12 cellular contexts compared by ENCODE assay signal in genomic region chr18:63158012-63158631, GRCh38.
A peak's percentile ranks its signal among the peaks of the same experiment; 100 is the strongest.
DNase-seq lines count a peak whose midpoint lies in the region; ATAC-seq and TF ChIP-seq lines count a peak whose summit lies in the region.
"Had no signal": no experiment of that assay in that cellular context is flagged by ENCODE, and none has a peak within 500 bp of the region (broad histone marks: within the 10 kb centered on the region; RNA-seq: fewer than 3 reads in every experiment).

No MANE protein-coding gene starts in this region.

- ATAC-seq in activated CD4-positive, alpha-beta T cell treated with anti-CD3 and anti-CD28 coated beads for 36 hours = no peak
- ATAC-seq in stimulated activated naive B cell treated with anti-CD40 and anti-IgM and Interleukin-4, amounts not matched to agents 10 μg/mL and 1 μg/mL and 100 μg/mL, for 72 hours (replicated peaks) = peak; percentile 7 to 14
- ATAC-seq in GM18519 (IDR thresholded peaks at IDR 0.05; ENCODE audit: low FRiP score, unreplicated experiment) (no peak), HG03095 (IDR thresholded peaks at IDR 0.05; ENCODE audit: unreplicated experiment) (no peak), HG02973 (IDR thresholded peaks at IDR 0.05; ENCODE audit: unreplicated experiment) (no peak)
- ATAC-seq: Panc1 had no signal

- H3K9me3 ChIP-seq in Peyer's patch = no peaks in the 10 kb centered on the region

- H3K36me3 Mint-ChIP-seq in activated CD4-positive, alpha-beta T cell treated with anti-CD3 and anti-CD28 coated beads for 36 hours (ENCODE audit: low read depth) = peaks cover 41% of the 10 kb centered on the region
- H3K36me3 Mint-ChIP-seq in stimulated activated naive B cell treated with anti-CD40 and anti-IgM and Interleukin-4, amounts not matched to agents 10 μg/mL and 1 μg/mL and 100 μg/mL, for 72 hours = peaks cover 30 to 52% of the 10 kb centered on the region in 2 donors

- TF ChIP-seq CTCF in Peyer's patch (IDR thresholded peaks at IDR 0.05) = peak in 1 of 6 experiments; percentile 4

- H3K27me3 Mint-ChIP-seq in activated CD4-positive, alpha-beta T cell treated with anti-CD3 and anti-CD28 coated beads for 36 hours = no peaks in the 10 kb centered on the region
- no peaks in the 10 kb centered on the region for H3K27me3 Mint-ChIP-seq in stimulated activated naive B cell treated with anti-CD40 and anti-IgM and Interleukin-4, amounts not matched to agents 10 μg/mL and 1 μg/mL and 100 μg/mL, for 72 hours

- H3K36me3 ChIP-seq in Peyer's patch = no peaks in the 10 kb centered on the region

- DNase-seq in activated CD4-positive, alpha-beta T cell treated with anti-CD3 and anti-CD28 coated beads for 36 hours = no peak
- no peak for DNase-seq in activated CD4-positive, alpha-beta T cell treated with anti-CD3 and anti-CD28 coated beads, Interleukin-2, amount 50 U/mL, for 4 hours
- no peak for DNase-seq in Peyer's patch
- DNase-seq in stimulated activated naive B cell treated with anti-CD40 and anti-IgM and Interleukin-4, amounts not matched to agents 10 μg/mL and 1 μg/mL and 100 μg/mL, for 72 hours = no peak
- DNase-seq: HCEC 1CT, Kasumi-1 had no signal

- H3K4me1 Mint-ChIP-seq in activated CD4-positive, alpha-beta T cell treated with anti-CD3 and anti-CD28 coated beads for 36 hours = peaks cover 99% of the 10 kb centered on the region
- peaks cover 78 to 98% of the 10 kb centered on the region in 2 donors for H3K4me1 Mint-ChIP-seq in stimulated activated naive B cell treated with anti-CD40 and anti-IgM and Interleukin-4, amounts not matched to agents 10 μg/mL and 1 μg/mL and 100 μg/mL, for 72 hours

- H3K27me3 ChIP-seq in Peyer's patch = no peaks in the 10 kb centered on the region

- peak overlapping the region; percentile 73 for H3K4me3 Mint-ChIP-seq in activated CD4-positive, alpha-beta T cell treated with anti-CD3 and anti-CD28 coated beads for 36 hours
- H3K4me3 Mint-ChIP-seq in stimulated activated naive B cell treated with anti-CD40 and anti-IgM and Interleukin-4, amounts not matched to agents 10 μg/mL and 1 μg/mL and 100 μg/mL, for 72 hours = peak overlapping the region; percentile 76 to 79
- H3K4me3 Mint-ChIP-seq: dendritic cell treated with granulocyte-macrophage colony-stimulating factor and Interleukin-4, amounts not matched to agents 40 ng/mL and 50 ng/mL, for 4 days had no signal

- H3K4me1 ChIP-seq in Peyer's patch = peaks cover 7 to 57% (median 35%) of the 10 kb centered on the region in 4 donors

- intact Hi-C loops in activated CD4-positive, alpha-beta T cell treated with anti-CD3 and anti-CD28 coated beads for 36 hours (cut with DNase I, micrococcal nuclease) = loop anchor here in 1 of 2 experiments (5.0 to 10.0 kb wide), 3 partner anchors 313 to 633 kb away; partner anchors contain the start of genes PHLPP1 and ZCCHC2

- peak overlapping the region in 2 of 4 donors; percentile 4 to 12 for H3K4me3 ChIP-seq in Peyer's patch

- CTCF ChIA-PET in activated CD4-positive, alpha-beta T cell treated with anti-CD3 and anti-CD28 coated beads for 36 hours (lab: Charles Lee) = interaction anchor here (0.7 to 2.6 kb wide), 13 partner anchors 25 to 169 kb away, joined by 3 to 18 read pairs (median 3); partner anchors contain the start of gene BCL2

- POLR2A ChIA-PET in activated CD4-positive, alpha-beta T cell treated with anti-CD3 and anti-CD28 coated beads for 36 hours (lab: Charles Lee) = interaction anchor here (0.6 to 1.9 kb wide), 5 partner anchors 51 to 441 kb away, joined by 3 to 8 read pairs (median 6); no protein-coding TSS in a partner anchor

- H3K9me3 Mint-ChIP-seq in activated CD4-positive, alpha-beta T cell treated with anti-CD3 and anti-CD28 coated beads for 36 hours (ENCODE audit: low read depth) = no peaks in the 10 kb centered on the region
- peaks cover 0 to 6% of the 10 kb centered on the region in 2 donors for H3K9me3 Mint-ChIP-seq in stimulated activated naive B cell treated with anti-CD40 and anti-IgM and Interleukin-4, amounts not matched to agents 10 μg/mL and 1 μg/mL and 100 μg/mL, for 72 hours
- H3K9me3 Mint-ChIP-seq: dendritic cell treated with granulocyte-macrophage colony-stimulating factor and Interleukin-4, amounts not matched to agents 40 ng/mL and 50 ng/mL, for 4 days had no signal

- TF ChIP-seq POLR2A in Peyer's patch (IDR thresholded peaks at IDR 0.05) = no peak

- peak overlapping the region; percentile 64 to 93 (median 86) for H3K27ac ChIP-seq in Peyer's patch
- peak overlapping the region; percentile 13 for H3K27ac ChIP-seq in cingulate gyrus (ENCODE audit: low read depth, low read length)

- H3K27ac Mint-ChIP-seq in activated CD4-positive, alpha-beta T cell treated with anti-CD3 and anti-CD28 coated beads for 36 hours = peak overlapping the region; percentile 95
- H3K27ac Mint-ChIP-seq in stimulated activated naive B cell treated with anti-CD40 and anti-IgM and Interleukin-4, amounts not matched to agents 10 μg/mL and 1 μg/mL and 100 μg/mL, for 72 hours = peak overlapping the region; percentile 98

Comparison
In these comparisons a context has a peak if more than half of its experiments do, and no peak if none do; other contexts are left out.
1. ATAC-seq: peak in stimulated activated naive B cell treated with anti-CD40 and anti-IgM and Interleukin-4, amounts not matched to agents 10 μg/mL and 1 μg/mL and 100 μg/mL, for 72 hours (2 of 2); none in activated CD4-positive, alpha-beta T cell treated with anti-CD3 and anti-CD28 coated beads for 36 hours (single experiment), GM18519 (single experiment), HG03095 (single experiment) and HG02973 (single experiment).